10 cellular contexts compared by ENCODE assay signal in genomic region chr6:65072500-65072899, GRCh38.
"Had no signal": no experiment of that assay in that cellular context is flagged by ENCODE, and none has a peak within 500 bp of the region (broad histone marks: within the 10 kb centered on the region; RNA-seq: fewer than 3 reads in every experiment).

No MANE protein-coding gene starts in this region.

- H3K27ac ChIP-seq: HL-60 had no signal

- H3K4me3 ChIP-seq: GM23338, K562 had no signal

- FAIRE-seq: H1, H54, K562 had no signal

- DNase-seq: H9, HCEC 1CT, HFFc6, IMR-90, KG1 had no signal
